ENCODE assay signal across 1 cellular context in the genomic region with DNA sequence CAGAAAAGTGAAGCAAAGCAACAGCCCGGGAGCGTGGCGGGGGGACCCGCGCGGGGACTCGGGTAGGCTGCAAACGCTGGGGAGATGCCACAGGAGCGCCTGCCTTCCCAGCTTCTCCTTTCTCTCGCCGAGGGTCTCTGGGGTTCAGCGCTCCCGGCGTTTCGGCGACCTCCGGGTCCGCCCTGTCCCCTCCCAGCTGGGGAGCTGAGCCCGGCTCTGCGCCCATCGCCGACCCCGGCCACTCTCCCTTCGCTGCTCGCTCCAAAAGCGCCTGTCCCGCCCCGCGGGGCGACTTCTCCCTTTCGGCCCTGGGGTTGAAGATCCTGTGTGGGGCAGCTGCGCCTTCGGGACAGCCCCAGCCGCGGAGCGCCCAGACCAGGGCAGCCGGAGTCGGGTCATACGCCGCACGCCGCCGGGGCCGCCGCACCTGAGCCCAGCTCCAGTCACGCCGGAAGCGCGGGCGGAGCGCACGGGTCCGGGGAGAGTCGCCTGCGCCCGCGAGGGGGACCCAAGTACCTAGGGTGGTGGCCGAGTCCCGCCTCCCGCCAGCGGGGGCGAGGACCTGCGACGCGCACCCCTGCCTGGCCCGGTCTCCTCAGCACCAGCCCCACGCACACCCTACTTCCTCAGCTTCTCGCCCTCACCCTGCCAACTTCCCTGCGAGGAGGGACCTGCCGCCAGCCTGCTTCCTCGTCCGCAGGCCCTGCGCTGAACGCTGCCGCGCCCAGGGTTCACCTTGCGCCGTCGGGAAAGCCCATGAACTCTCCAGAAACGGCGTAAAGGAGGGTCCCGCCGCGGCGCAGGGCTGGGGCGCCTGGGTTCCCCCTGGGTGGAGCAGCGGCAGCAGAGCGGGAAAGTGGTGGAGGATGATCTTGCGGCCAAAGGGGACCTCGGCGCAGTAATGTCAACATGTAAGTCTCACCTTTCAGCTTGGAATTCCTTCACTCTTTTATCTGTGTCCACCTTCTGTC.
TF ChIP-seq lines count a peak whose summit lies in the region.

ADGRG6 (plus strand) TSS at position 587 of the 971 bp plus-strand sequence; CDS start at position 910, 323 bp downstream.

TF ChIP-seq in HepG2, 621 proteins besides CTCF, POLR2A, EP300 and RAD21 (continued from another document and continues in another):
- TF ChIP-seq, protein P1, sequence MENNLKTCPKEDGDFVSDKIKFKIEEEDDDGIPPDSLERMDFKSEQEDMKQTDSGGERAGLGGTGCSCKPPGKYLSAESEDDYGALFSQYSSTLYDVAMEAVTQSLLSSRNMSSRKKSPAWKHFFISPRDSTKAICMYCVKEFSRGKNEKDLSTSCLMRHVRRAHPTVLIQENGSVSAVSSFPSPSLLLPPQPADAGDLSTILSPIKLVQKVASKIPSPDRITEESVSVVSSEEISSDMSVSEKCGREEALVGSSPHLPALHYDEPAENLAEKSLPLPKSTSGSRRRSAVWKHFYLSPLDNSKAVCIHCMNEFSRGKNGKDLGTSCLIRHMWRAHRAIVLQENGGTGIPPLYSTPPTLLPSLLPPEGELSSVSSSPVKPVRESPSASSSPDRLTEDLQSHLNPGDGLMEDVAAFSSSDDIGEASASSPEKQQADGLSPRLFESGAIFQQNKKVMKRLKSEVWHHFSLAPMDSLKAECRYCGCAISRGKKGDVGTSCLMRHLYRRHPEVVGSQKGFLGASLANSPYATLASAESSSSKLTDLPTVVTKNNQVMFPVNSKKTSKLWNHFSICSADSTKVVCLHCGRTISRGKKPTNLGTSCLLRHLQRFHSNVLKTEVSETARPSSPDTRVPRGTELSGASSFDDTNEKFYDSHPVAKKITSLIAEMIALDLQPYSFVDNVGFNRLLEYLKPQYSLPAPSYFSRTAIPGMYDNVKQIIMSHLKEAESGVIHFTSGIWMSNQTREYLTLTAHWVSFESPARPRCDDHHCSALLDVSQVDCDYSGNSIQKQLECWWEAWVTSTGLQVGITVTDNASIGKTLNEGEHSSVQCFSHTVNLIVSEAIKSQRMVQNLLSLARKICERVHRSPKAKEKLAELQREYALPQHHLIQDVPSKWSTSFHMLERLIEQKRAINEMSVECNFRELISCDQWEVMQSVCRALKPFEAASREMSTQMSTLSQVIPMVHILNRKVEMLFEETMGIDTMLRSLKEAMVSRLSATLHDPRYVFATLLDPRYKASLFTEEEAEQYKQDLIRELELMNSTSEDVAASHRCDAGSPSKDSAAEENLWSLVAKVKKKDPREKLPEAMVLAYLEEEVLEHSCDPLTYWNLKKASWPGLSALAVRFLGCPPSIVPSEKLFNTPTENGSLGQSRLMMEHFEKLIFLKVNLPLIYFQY (CRISPR knock-in tag; IDR thresholded peaks at IDR 0.05; ENCODE audit: borderline replicate concordance) = peak; percentile 92
- TF ChIP-seq ZNF839 (CRISPR knock-in tag; IDR thresholded peaks at IDR 0.05; ENCODE audit: borderline replicate concordance) (peak; percentile 71; the same call in 1 of the 2 replicates), KDM5A (IDR thresholded peaks at IDR 0.05; ENCODE audit: borderline replicate concordance, low read length) (no peak), PHB2 (IDR thresholded peaks at IDR 0.05; ENCODE audit: partially characterized antibody) (no peak), SRSF4 (IDR thresholded peaks at IDR 0.05; ENCODE audit: low read depth, low read length, poor library complexity, severe bottlenecking) (peak; percentile 97), RBM39 (IDR thresholded peaks at IDR 0.05; ENCODE audit: low read depth, low read length, poor library complexity, severe bottlenecking) (peak; percentile 90), U2AF2 (IDR thresholded peaks at IDR 0.05; ENCODE audit: low read depth, low read length) (0 out of 2 replicates have a peak, but pooled peaks have one; percentile 17), ZBTB38 (CRISPR knock-in tag; IDR thresholded peaks at IDR 0.05) (peak; percentile 98), SNAPC4 (CRISPR knock-in tag; IDR thresholded peaks at IDR 0.05) (peak; percentile 42; the same call in 1 of the 2 replicates), HNF4G (IDR thresholded peaks at IDR 0.05; ENCODE audit: borderline replicate concordance, low read depth, low read length) (peak; percentile 5; the same call in 1 of the 2 replicates), HNF4G (CRISPR knock-in tag; IDR thresholded peaks at IDR 0.05; ENCODE audit: borderline replicate concordance, low read depth) (no peak; the same call in 1 of the 2 replicates), ZBTB21 (CRISPR knock-in tag; IDR thresholded peaks at IDR 0.05) (no peak), FOXO4 (CRISPR knock-in tag; conservative IDR thresholded peaks at IDR 0.05) (0 out of 2 replicates have a peak, but pooled peaks have one; percentile 95), SALL2 (CRISPR knock-in tag; IDR thresholded peaks at IDR 0.05) (peak; percentile 98), PAX8 (CRISPR knock-in tag; IDR thresholded peaks at IDR 0.05; ENCODE audit: borderline replicate concordance) (no peak), ZNF441 (CRISPR knock-in tag; IDR thresholded peaks at IDR 0.05; ENCODE audit: borderline replicate concordance) (peak; percentile 96), CENPX (CRISPR knock-in tag; IDR thresholded peaks at IDR 0.05) (no peak), NFRKB (IDR thresholded peaks at IDR 0.05) (no peak), ZNF550 (CRISPR knock-in tag; IDR thresholded peaks at IDR 0.05; ENCODE audit: borderline replicate concordance) (no peak), TBX2 (CRISPR knock-in tag; IDR thresholded peaks at IDR 0.05; ENCODE audit: borderline replicate concordance) (peak; percentile 95), SMARCE1 (IDR thresholded peaks at IDR 0.05; ENCODE audit: borderline replicate concordance) (no peak), ZNF407 (CRISPR knock-in tag; IDR thresholded peaks at IDR 0.05; ENCODE audit: not compliant biosample characterization) (peak; percentile 91), ZKSCAN8 (CRISPR knock-in tag; IDR thresholded peaks at IDR 0.05; ENCODE audit: borderline replicate concordance) (peak; percentile 43; the same call in 1 of the 2 replicates), KMT2B (CRISPR knock-in tag; IDR thresholded peaks at IDR 0.05) (peak; percentile 90), KAT7 (CRISPR knock-in tag; IDR thresholded peaks at IDR 0.05; ENCODE audit: borderline replicate concordance) (peak; percentile 99), ZNF180 (CRISPR knock-in tag; IDR thresholded peaks at IDR 0.05; ENCODE audit: borderline replicate concordance, low read depth) (peak; percentile 82; the same call in 1 of the 2 replicates)
- TF ChIP-seq, protein P2, sequence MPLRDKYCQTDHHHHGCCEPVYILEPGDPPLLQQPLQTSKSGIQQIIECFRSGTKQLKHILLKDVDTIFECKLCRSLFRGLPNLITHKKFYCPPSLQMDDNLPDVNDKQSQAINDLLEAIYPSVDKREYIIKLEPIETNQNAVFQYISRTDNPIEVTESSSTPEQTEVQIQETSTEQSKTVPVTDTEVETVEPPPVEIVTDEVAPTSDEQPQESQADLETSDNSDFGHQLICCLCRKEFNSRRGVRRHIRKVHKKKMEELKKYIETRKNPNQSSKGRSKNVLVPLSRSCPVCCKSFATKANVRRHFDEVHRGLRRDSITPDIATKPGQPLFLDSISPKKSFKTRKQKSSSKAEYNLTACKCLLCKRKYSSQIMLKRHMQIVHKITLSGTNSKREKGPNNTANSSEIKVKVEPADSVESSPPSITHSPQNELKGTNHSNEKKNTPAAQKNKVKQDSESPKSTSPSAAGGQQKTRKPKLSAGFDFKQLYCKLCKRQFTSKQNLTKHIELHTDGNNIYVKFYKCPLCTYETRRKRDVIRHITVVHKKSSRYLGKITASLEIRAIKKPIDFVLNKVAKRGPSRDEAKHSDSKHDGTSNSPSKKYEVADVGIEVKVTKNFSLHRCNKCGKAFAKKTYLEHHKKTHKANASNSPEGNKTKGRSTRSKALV (CRISPR knock-in tag; IDR thresholded peaks at IDR 0.05) = peak; percentile 97
